ENCODE assay signal across 12 cellular contexts in the genomic region with DNA sequence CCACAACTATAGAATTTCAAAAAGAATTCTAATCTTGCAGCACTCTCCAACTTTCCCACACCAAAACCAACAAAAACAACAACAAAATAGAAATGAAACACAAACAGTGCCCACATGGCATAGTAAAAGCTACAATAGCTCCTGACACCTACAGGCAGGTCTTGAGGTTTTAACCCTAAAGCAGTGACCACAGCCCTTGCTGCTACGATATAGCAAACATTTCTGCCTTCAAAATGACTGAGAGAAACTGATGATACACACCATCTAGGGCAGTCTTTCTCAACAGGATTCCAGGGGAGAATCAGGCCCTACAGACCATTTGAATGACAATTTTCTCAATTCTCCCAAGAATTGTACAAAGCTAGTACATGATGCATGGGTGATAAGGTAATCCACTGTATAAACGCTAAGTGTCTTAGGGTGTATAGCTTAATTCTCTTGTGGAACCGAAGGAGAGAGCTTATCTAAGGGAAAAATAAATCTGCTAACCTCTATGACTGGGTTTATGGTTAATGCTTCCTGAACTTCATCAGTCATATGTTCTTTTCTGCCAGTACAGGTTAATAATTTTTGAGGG. TPM values are rescaled to one million over a fixed set of nuclear protein-coding genes. Genes with fewer than 3 reads are reported as not detected.
DNase-seq lines count a peak whose midpoint lies in the region; ATAC-seq, FAIRE-seq and TF ChIP-seq lines count a peak whose summit lies in the region.
"Had no signal": no experiment of that assay in that cellular context is flagged by ENCODE, and none has a peak within 500 bp of the region (broad histone marks: within the 10 kb centered on the region; RNA-seq: fewer than 3 reads in every experiment).

No MANE protein-coding gene starts in this region.

- CTCF ChIA-PET in activated CD8-positive, alpha-beta memory T cell treated with anti-CD3 and anti-CD28 coated beads, Interleukin-2, amount 10 ng/mL, durations not matched to agents 7 days and 5 days (lab: Charles Lee), result interaction anchor here (0.5 to 1.9 kb wide), 3 partner anchors 9 to 97 kb away, joined by 3 to 7 read pairs (median 5); no protein-coding TSS in a partner anchor

- peaks cover 19% of the 10 kb centered on the region for H3K4me1 ChIP-seq in smooth muscle cell (ENCODE audit: low read depth)

- H3K9ac ChIP-seq in smooth muscle cell (ENCODE audit: low read depth), result no peak overlapping the region

- no peaks in the 10 kb centered on the region for H3K36me3 ChIP-seq in smooth muscle cell (ENCODE audit: low read depth)

- peaks cover 14% of the 10 kb centered on the region for H4K20me1 ChIP-seq in smooth muscle cell (ENCODE audit: low read depth)

- H3K27me3 ChIP-seq in smooth muscle cell (ENCODE audit: low read depth), result no peaks in the 10 kb centered on the region
- H3K27me3 ChIP-seq: dorsolateral prefrontal cortex had no signal

- WGBS in smooth muscle cell (ENCODE audit: low lambda C conversion rate), result 18% methylated on average over 3 of the region's 3 CpGs

- H3K4me2 ChIP-seq in smooth muscle cell, result peak overlapping the region; percentile 42

- peak; percentile 88 for ATAC-seq in activated CD8-positive, alpha-beta memory T cell treated with anti-CD3 and anti-CD28 coated beads, Interleukin-2, amount 10 ng/mL, durations not matched to agents 7 days and 5 days

- FAIRE-seq in RCC 7860 (lab: Jason Lieb, UNC) (peak; percentile 90), GM12891 (lab: Jason Lieb, UNC) (no peak)
- FAIRE-seq: urothelium cell line had no signal

- no peaks in the 10 kb centered on the region for H3K9me3 Mint-ChIP-seq in activated CD8-positive, alpha-beta memory T cell treated with anti-CD3 and anti-CD28 coated beads, Interleukin-2, amount 10 ng/mL, durations not matched to agents 7 days and 5 days (ENCODE audit: low read depth)

- no peaks in the 10 kb centered on the region for H3K27me3 Mint-ChIP-seq in activated CD8-positive, alpha-beta memory T cell treated with anti-CD3 and anti-CD28 coated beads, Interleukin-2, amount 10 ng/mL, durations not matched to agents 7 days and 5 days

- H3K4me1 Mint-ChIP-seq in activated CD8-positive, alpha-beta memory T cell treated with anti-CD3 and anti-CD28 coated beads, Interleukin-2, amount 10 ng/mL, durations not matched to agents 7 days and 5 days, result peaks cover 38% of the 10 kb centered on the region

- peak overlapping the region; percentile 53 for H3K27ac ChIP-seq in smooth muscle cell (ENCODE audit: low read depth)

- TF ChIP-seq CTCF in smooth muscle cell (IDR thresholded peaks at IDR 0.05; ENCODE audit: borderline replicate concordance, insufficient read depth, poor library complexity, severe bottlenecking), result no peak

- H2AFZ ChIP-seq in smooth muscle cell (ENCODE audit: low read depth), result no peak overlapping the region

- H3K4me3 Mint-ChIP-seq in activated CD8-positive, alpha-beta memory T cell treated with anti-CD3 and anti-CD28 coated beads, Interleukin-2, amount 10 ng/mL, durations not matched to agents 7 days and 5 days, result no peak overlapping the region

- peak; percentile 67 for DNase-seq in activated CD8-positive, alpha-beta memory T cell treated with anti-CD3 and anti-CD28 coated beads, Interleukin-2, amount 10 ng/mL, durations not matched to agents 7 days and 5 days
- DNase-seq in activated CD8-positive, alpha-beta memory T cell treated with anti-CD3 and anti-CD28 coated beads for 24 hours, result no peak
- DNase-seq in RCC 7860 (ENCODE audit: low spot score) (peak; percentile 26), erythroblast (lab: John Stamatoyannopoulos, UW) (peak; percentile 22 to 41), smooth muscle cell (lab: John Stamatoyannopoulos, UW; ENCODE audit: unreplicated experiment) (no peak), GM12891 (ENCODE audit: insufficient read length, low spot score) (no peak), HCEC 1CT (no peak)
- DNase-seq in stimulated activated CD4-positive, alpha-beta T cell treated with anti-CD3 and anti-CD28 coated beads, Interleukin-15, amount 100 ng/mL, for 24 hours, result no peak
- DNase-seq: dorsolateral prefrontal cortex; NCI-H2081; NK-92 treated with Interleukin-12 subunit alpha and Interleukin-12 subunit beta, amount 100 ng/mL, for 24 hours had no signal

- H3K4me3 ChIP-seq in smooth muscle cell, result no peak overlapping the region
- H3K4me3 ChIP-seq: dorsolateral prefrontal cortex had no signal

- H3K36me3 Mint-ChIP-seq in activated CD8-positive, alpha-beta memory T cell treated with anti-CD3 and anti-CD28 coated beads, Interleukin-2, amount 10 ng/mL, durations not matched to agents 7 days and 5 days, result peaks cover 19% of the 10 kb centered on the region

- H3F3A ChIP-seq in smooth muscle cell (ENCODE audit: low read depth), result no peaks in the 10 kb centered on the region

- no peaks in the 10 kb centered on the region for H3K9me3 ChIP-seq in smooth muscle cell (replicated peaks; ENCODE audit: low read depth)

- H3K27ac Mint-ChIP-seq in activated CD8-positive, alpha-beta memory T cell treated with anti-CD3 and anti-CD28 coated beads, Interleukin-2, amount 10 ng/mL, durations not matched to agents 7 days and 5 days, result peak overlapping the region; percentile 55

- TF ChIP-seq POLR2A in erythroblast (IDR thresholded peaks at IDR 0.05; ENCODE audit: low read length), result no peak
- no peak for TF ChIP-seq POLR2A in GM12891 (IDR thresholded peaks at IDR 0.05; ENCODE audit: low read depth, low read length)

- peaks cover 34% of the 10 kb centered on the region for H3K79me2 ChIP-seq in smooth muscle cell (ENCODE audit: low read depth)

TF ChIP-seq in GM12891, 5 proteins besides CTCF, POLR2A, EP300 and RAD21:
- TF ChIP-seq PAX5 (IDR thresholded peaks at IDR 0.05; ENCODE audit: insufficient read depth, low read length, severe bottlenecking) (no peak), POLR2AphosphoS5 (IDR thresholded peaks at IDR 0.05; ENCODE audit: low read depth, low read length) (no peak), TAF1 (IDR thresholded peaks at IDR 0.05; ENCODE audit: low read depth, low read length) (no peak), SPI1 (IDR thresholded peaks at IDR 0.05; ENCODE audit: low read depth, low read length) (no peak), POU2F2 (IDR thresholded peaks at IDR 0.05; ENCODE audit: low read depth, low read length) (no peak)

RNA-seq across cellular contexts. Expression of a gene that starts 46.5 kb away (rescaled TPM):
- total RNA-seq in activated CD8-positive, alpha-beta memory T cell treated with anti-CD3 and anti-CD28 coated beads, Interleukin-2, amount 10 ng/mL, durations not matched to agents 7 days and 5 days, result 10 to 100 TPM; 39.8 to 42.7 TPM
- total RNA-seq in smooth muscle cell, result 15.7 and 18.9 TPM in 2 replicates
- 6.3 and 6.6 TPM in 2 replicates for polyA plus RNA-seq in smooth muscle cell
- 3.3 TPM for polyA plus RNA-seq in GM12891 (2012; ENCODE audit: low read depth, missing spikeins)

RNA-seq across cellular contexts. Expression of a gene that starts 46.8 kb away (rescaled TPM):
- total RNA-seq in activated CD8-positive, alpha-beta memory T cell treated with anti-CD3 and anti-CD28 coated beads, Interleukin-2, amount 10 ng/mL, durations not matched to agents 7 days and 5 days, result 10 to 100 TPM; 17.0 to 19.2 TPM
- 19.4 and 20.5 TPM in 2 replicates for total RNA-seq in smooth muscle cell
- polyA plus RNA-seq in smooth muscle cell, result 15.8 and 18.8 TPM in 2 replicates
- polyA plus RNA-seq in GM12891 (2012; ENCODE audit: low read depth, missing spikeins), result 7.3 TPM

RNA-seq across cellular contexts. Expression of a gene that starts 47.6 kb away (rescaled TPM):
- total RNA-seq in activated CD8-positive, alpha-beta memory T cell treated with anti-CD3 and anti-CD28 coated beads, Interleukin-2, amount 10 ng/mL, durations not matched to agents 7 days and 5 days, result 1 to 10 TPM in 1 of 2 experiments, under 1 TPM in 1; 0.98 to 1.3 TPM
- 0.76 and 0.94 TPM in 2 replicates for total RNA-seq in smooth muscle cell
- 0.95 TPM in 1 of 2 replicates, not detected in the other for polyA plus RNA-seq in smooth muscle cell
- polyA plus RNA-seq in GM12891 (2012; ENCODE audit: low read depth, missing spikeins), result 0.09 TPM

Comparison
In these comparisons a context has a peak if more than half of its experiments do, and no peak if none do; other contexts are left out.
1. DNase-seq: peak in activated CD8-positive, alpha-beta memory T cell treated with anti-CD3 and anti-CD28 coated beads, Interleukin-2, amount 10 ng/mL, durations not matched to agents 7 days and 5 days (single experiment), RCC 7860 (single experiment) and erythroblast (2 of 2); none in activated CD8-positive, alpha-beta memory T cell treated with anti-CD3 and anti-CD28 coated beads for 24 hours (single experiment), smooth muscle cell (single experiment), stimulated activated CD4-positive, alpha-beta T cell treated with anti-CD3 and anti-CD28 coated beads, Interleukin-15, amount 100 ng/mL, for 24 hours (single experiment), GM12891 (single experiment) and HCEC 1CT (single experiment).